9 cellular contexts compared by ENCODE assay signal in genomic region chr1:48471603-48472576, GRCh38. TPM values are rescaled to one million over a fixed set of nuclear protein-coding genes. Genes with fewer than 3 reads are reported as not detected.
DNase-seq lines count a peak whose midpoint lies in the region; ATAC-seq, FAIRE-seq and TF ChIP-seq lines count a peak whose summit lies in the region.
"Had no signal": no experiment of that assay in that cellular context is flagged by ENCODE, and none has a peak within 500 bp of the region (broad histone marks: within the 10 kb centered on the region; RNA-seq: fewer than 3 reads in every experiment).

Gene SPATA6, minus strand, starts transcription at chr1:48472204. Its CDS starts 196 bp downstream, at chr1:48472008.

- in situ Hi-C loops in IMR-90 (cut with MboI; ENCODE audit: low sequenced_read_pairs) = no loop called here

- peak within 1 kb of the TSS; percentile 93 for H3K4me3 Mint-ChIP-seq in natural killer cell
- H3K4me3 Mint-ChIP-seq in stimulated activated effector memory CD8-positive, alpha-beta T cell treated with anti-CD3 and anti-CD28 coated beads, Interleukin-12 subunit alpha, Interleukin-12 subunit beta, amount 100 ng/mL, for 72 hours = peak within 1 kb of the TSS; percentile 88

- peak within 1 kb of the TSS; percentile 64 to 99 for H4K8ac ChIP-seq in IMR-90 (ENCODE audit: low read depth in 2 of 2, low read length in 2 of 2)

- no peak for FAIRE-seq in RCC 7860 (lab: Jason Lieb, UNC)
- FAIRE-seq: islet of Langerhans had no signal

- peak within 1 kb of the TSS; percentile 73 to 89 for H3K27ac Mint-ChIP-seq in natural killer cell
- peak within 1 kb of the TSS; percentile 90 for H3K27ac Mint-ChIP-seq in stimulated activated effector memory CD8-positive, alpha-beta T cell treated with anti-CD3 and anti-CD28 coated beads, Interleukin-12 subunit alpha, Interleukin-12 subunit beta, amount 100 ng/mL, for 72 hours

- H3K4ac ChIP-seq in IMR-90 (ENCODE audit: low read depth, low read length) = peak within 1 kb of the TSS; percentile 86

- intact Hi-C loops in IMR-90 (cut with micrococcal nuclease) (loop anchor here (1.0 kb wide), 2 partner anchors 22 to 26 kb away; no protein-coding TSS in a partner anchor), natural killer cell (cut with micrococcal nuclease) (no loop called here)

- H3K14ac ChIP-seq in IMR-90 (replicated peaks; ENCODE audit: low read depth, low read length) = peak within 1 kb of the TSS; percentile 96

- peaks cover 6% of the 10 kb centered on the region; the same call in 1 of the 2 replicates for H3K9me1 ChIP-seq in IMR-90 (ENCODE audit: insufficient read depth, low read length)

- H3K9me3 Mint-ChIP-seq in natural killer cell = no peaks in the 10 kb centered on the region
- peaks cover 4% of the 10 kb centered on the region for H3K9me3 Mint-ChIP-seq in stimulated activated effector memory CD8-positive, alpha-beta T cell treated with anti-CD3 and anti-CD28 coated beads, Interleukin-12 subunit alpha, Interleukin-12 subunit beta, amount 100 ng/mL, for 72 hours

- H3K27me3 Mint-ChIP-seq in natural killer cell (ENCODE audit: low read depth in 2 of 2) = no peaks in the 10 kb centered on the region

- H3K36me3 Mint-ChIP-seq in natural killer cell = no peaks in the 10 kb centered on the region
- H3K36me3 Mint-ChIP-seq in stimulated activated effector memory CD8-positive, alpha-beta T cell treated with anti-CD3 and anti-CD28 coated beads, Interleukin-12 subunit alpha, Interleukin-12 subunit beta, amount 100 ng/mL, for 72 hours = no peaks in the 10 kb centered on the region

- H2AK5ac ChIP-seq in IMR-90 (ENCODE audit: low read depth, low read length) = no peak within 1 kb of the TSS

- ATAC-seq in GM21619 (IDR thresholded peaks at IDR 0.05; ENCODE audit: unreplicated experiment) (peak; percentile 99), IMR-90 (ENCODE audit: low read depth) (peak; percentile 97), natural killer cell (peak; percentile 93 to 98 (median 95))
- peak; percentile 95 for ATAC-seq in stimulated activated effector memory CD8-positive, alpha-beta T cell treated with anti-CD3 and anti-CD28 coated beads, Interleukin-12 subunit alpha, Interleukin-12 subunit beta, amount 100 ng/mL, for 72 hours

- H2BK5ac ChIP-seq in IMR-90 (ENCODE audit: low read depth, low read length, poor library complexity, severe bottlenecking) = peak within 1 kb of the TSS; percentile 47

- TF ChIP-seq CTCF in IMR-90 (conservative IDR thresholded peaks at IDR 0.05; ENCODE audit: low read depth, low read length) (no peak), fibroblast of the aortic adventitia (IDR thresholded peaks at IDR 0.05; ENCODE audit: insufficient read depth, low read length) (no peak), natural killer cell (IDR thresholded peaks at IDR 0.05) (no peak)

- peak within 1 kb of the TSS; percentile 94 for H3K23ac ChIP-seq in IMR-90 (ENCODE audit: low read depth, low read length)

- peak; percentile 82 for TF ChIP-seq POLR2A in IMR-90 (IDR thresholded peaks at IDR 0.05; ENCODE audit: low read depth, low read length)

- peak within 1 kb of the TSS; percentile 33; the same call in 1 of the 3 replicates for H2BK15ac ChIP-seq in IMR-90 (ENCODE audit: low read depth, low read length)

- H3K9me3 ChIP-seq in IMR-90 (ENCODE audit: control insufficient read depth, insufficient read depth, low read length) = no peaks in the 10 kb centered on the region; the same call in 1 of the 2 replicates

- DNase-seq in DMS 273 (lab: John Stamatoyannopoulos, UW; ENCODE audit: unreplicated experiment) (peak; percentile 98), IMR-90 (peak; percentile 91), RCC 7860 (ENCODE audit: low spot score) (peak; percentile 79), fibroblast of the aortic adventitia (ENCODE audit: low read depth) (peak; percentile 93), natural killer cell (peak; percentile 90)
- peak; percentile 95 for DNase-seq in activated effector memory CD4-positive, alpha-beta T cell treated with anti-CD3 and anti-CD28 coated beads, Interleukin-2, amount 50 U/mL, for 16 hours
- peak; percentile 62 to 89 for DNase-seq in stimulated activated effector memory CD8-positive, alpha-beta T cell treated with anti-CD3 and anti-CD28 coated beads, Interleukin-12 subunit alpha, Interleukin-12 subunit beta, amount 100 ng/mL, for 72 hours (ENCODE audit: low spot score in 2 of 2)

- H4K5ac ChIP-seq in IMR-90 (ENCODE audit: low read depth, low read length) = peak within 1 kb of the TSS; percentile 90

- no peaks in the 10 kb centered on the region for H4K20me1 ChIP-seq in IMR-90 (ENCODE audit: insufficient read depth, low read length)

- peak within 1 kb of the TSS; percentile 52; the same call in 1 of the 2 replicates for H4K91ac ChIP-seq in IMR-90 (ENCODE audit: insufficient read depth, low read depth, low read length)

- peak within 1 kb of the TSS; percentile 84 for H3K4me3 ChIP-seq in IMR-90 (ENCODE audit: insufficient read depth, low read depth, low read length)
- peak within 1 kb of the TSS; percentile 76 for H3K4me3 ChIP-seq in fibroblast of the aortic adventitia (ENCODE audit: low read depth, low read length)

- H2AK9ac ChIP-seq in IMR-90 (replicated peaks; ENCODE audit: low read depth, low read length, poor library complexity) = peak within 1 kb of the TSS; percentile 76

- CTCF ChIA-PET in IMR-90 (lab: Yijun Ruan, JAX) = interaction anchor here (0.8 to 1.1 kb wide), 2 partner anchors 10 to 22 kb away, joined by 3 to 4 read pairs; no protein-coding TSS in a partner anchor

- 0 out of 4 replicates have a peak, but pooled peaks cover 0 to 4% of the 10 kb centered on the region in 2 experiments for H3K79me1 ChIP-seq in IMR-90 (ENCODE audit: low read depth in 1 of 2, low read length in 2 of 2)

- H2BK120ac ChIP-seq in IMR-90 (ENCODE audit: low read depth, low read length) = peak within 1 kb of the TSS; percentile 74

- no peaks in the 10 kb centered on the region for H3K27me3 ChIP-seq in IMR-90 (ENCODE audit: control insufficient read depth, insufficient read depth, low read length)

- peak within 1 kb of the TSS; percentile 98 for H3K9ac ChIP-seq in IMR-90 (ENCODE audit: low read depth, low read length)

- H2BK20ac ChIP-seq in IMR-90 (ENCODE audit: low read depth, low read length) = peak within 1 kb of the TSS; percentile 80

- dilution Hi-C loops in IMR-90 (cut with HindIII; ENCODE audit: low sequenced_read_pairs, unreplicated experiment) = no loop called here

- BruUV-seq in IMR-90 (replicated peaks; lab: Mats Ljungman, UMichigan) = no TSS peak

- POLR2A ChIA-PET in IMR-90 (lab: Charles Lee; ENCODE audit: unreplicated experiment) = interaction anchor here (0.5 to 0.7 kb wide), 2 partner anchors 19 to 119 kb away, joined by 4 to 13 read pairs; no protein-coding TSS in a partner anchor

- peak within 1 kb of the TSS; percentile 84 for H3K27ac ChIP-seq in IMR-90 (ENCODE audit: insufficient read depth, low read length)

- no peaks in the 10 kb centered on the region for H3K36me3 ChIP-seq in IMR-90 (ENCODE audit: control insufficient read depth, insufficient read depth, low read length)

- peak; percentile 10; the same call in 1 of the 2 replicates for TF ChIP-seq RAD21 in IMR-90 (IDR thresholded peaks at IDR 0.05; ENCODE audit: low read length)

- peaks cover 4% of the 10 kb centered on the region; the same call in 1 of the 2 replicates for H3K4me1 ChIP-seq in IMR-90 (ENCODE audit: control insufficient read depth, insufficient read depth, low read length)

- peak within 1 kb of the TSS; percentile 96 for H2AFZ ChIP-seq in IMR-90 (replicated peaks; ENCODE audit: low read length, poor library complexity)

- H3K56ac ChIP-seq in IMR-90 (ENCODE audit: extremely low read depth, insufficient read depth, low read length) = peak within 1 kb of the TSS; percentile 53

- H3K4me2 ChIP-seq in IMR-90 (ENCODE audit: low read depth, low read length) = peak within 1 kb of the TSS; percentile 92

- peaks cover 27 to 28% of the 10 kb centered on the region in 2 donors for H3K4me1 Mint-ChIP-seq in natural killer cell
- peaks cover 23% of the 10 kb centered on the region for H3K4me1 Mint-ChIP-seq in stimulated activated effector memory CD8-positive, alpha-beta T cell treated with anti-CD3 and anti-CD28 coated beads, Interleukin-12 subunit alpha, Interleukin-12 subunit beta, amount 100 ng/mL, for 72 hours

- WGBS in IMR-90 (ENCODE audit: extremely low coverage in 2 of 2, insufficient read length in 1 of 2), 2 experiments = 2% methylated on average over 23 of the region's 79 CpGs; no CpG with 5 or more reads in 1 of the 2 experiments

- H3K18ac ChIP-seq in IMR-90 (ENCODE audit: low read depth, low read length) = peak within 1 kb of the TSS; percentile 87

TF ChIP-seq in IMR-90, 13 proteins besides CTCF, POLR2A, EP300 and RAD21:
- TF ChIP-seq MXI1 (IDR thresholded peaks at IDR 0.05; ENCODE audit: borderline replicate concordance, low read depth, low read length) (no peak), MAZ (IDR thresholded peaks at IDR 0.05; ENCODE audit: borderline replicate concordance, low read depth, low read length) (peak; percentile 86; the same call in 1 of the 2 replicates), BHLHE40 (IDR thresholded peaks at IDR 0.05; ENCODE audit: low read depth, low read length) (no peak)

RNA-seq across cellular contexts. Expression of gene SPATA6, which starts in this region (rescaled TPM):
- total RNA-seq in IMR-90 (2012; rRNA removed) = 2.0 and 2.2 TPM in 2 replicates
- 0.67 and 1.1 TPM in 2 replicates for polyA plus RNA-seq in IMR-90 (2012; rRNA removed)
- polyA plus RNA-seq in IMR-90 (2012; cell fraction: cytosol; rRNA removed) = 0.24 and 0.55 TPM in 2 replicates
- polyA plus RNA-seq in IMR-90 (2012; cell fraction: nucleus; rRNA removed; ENCODE audit: low replicate concordance) = 1.1 and 2.6 TPM in 2 replicates
- 8.7 and 10.5 TPM in 2 replicates for total RNA-seq in fibroblast of the aortic adventitia (ENCODE audit: low replicate concordance)
- total RNA-seq in natural killer cell = 1 to 10 TPM; 2.4 to 6.1 (median 3.5) TPM

Comparison
In these comparisons a context has a peak if more than half of its experiments do, and no peak if none do; other contexts are left out.
1. Peak in every context shown above with its lines: DNase-seq, ATAC-seq, H3K4me3 ChIP-seq and H3K27ac ChIP-seq.